9 cellular contexts compared by ENCODE assay signal in genomic region chr4:95693594-95693993, GRCh38.
DNase-seq lines count a peak whose midpoint lies in the region; ATAC-seq, FAIRE-seq and TF ChIP-seq lines count a peak whose summit lies in the region.
"Had no signal": no experiment of that assay in that cellular context is flagged by ENCODE, and none has a peak within 500 bp of the region (broad histone marks: within the 10 kb centered on the region; RNA-seq: fewer than 3 reads in every experiment).

No MANE protein-coding gene starts in this region.

- DNase-seq in cardiac muscle cell (ENCODE audit: low read depth in 1 of 2, low spot score in 1 of 2) (peak in 1 of 2 donors; percentile 46), left cardiac atrium (no peak), OCI-M1 (lab: John Stamatoyannopoulos, UW) (peak; percentile 70), erythroblast (lab: John Stamatoyannopoulos, UW) (peak; percentile 0 to 7), NCI-H128 (lab: John Stamatoyannopoulos, UW; ENCODE audit: unreplicated experiment) (no peak), upper lobe of left lung (no peak), GM19239 (ENCODE audit: insufficient read length, low spot score) (no peak)
- DNase-seq: NCI-H1694 treated with DMSO at 0.1 percent for 48 hours had no signal

- H3K4me3 ChIP-seq in cardiac muscle cell (no peak overlapping the region), upper lobe of left lung (no peak overlapping the region)

- FAIRE-seq in GM19239 (lab: Jason Lieb, UNC): no peak

- intact Hi-C loops in left cardiac atrium (cut with DNase I): no loop called here

- H3K27ac ChIP-seq in cardiac muscle cell (no peak overlapping the region), upper lobe of left lung (no peak overlapping the region)

- H3K36me3 ChIP-seq in cardiac muscle cell (no peaks in the 10 kb centered on the region), upper lobe of left lung (no peaks in the 10 kb centered on the region)

- TF ChIP-seq EP300 in upper lobe of left lung (IDR thresholded peaks at IDR 0.05): no peak

- H3K9me3 ChIP-seq in cardiac muscle cell (ENCODE audit: low read depth): no peaks in the 10 kb centered on the region
- H3K9me3 ChIP-seq in upper lobe of left lung: no peaks in the 10 kb centered on the region

- no peaks in the 10 kb centered on the region for H3K27me3 ChIP-seq in cardiac muscle cell
- no peaks in the 10 kb centered on the region for H3K27me3 ChIP-seq in upper lobe of left lung

- TF ChIP-seq POLR2A in erythroblast (IDR thresholded peaks at IDR 0.05; ENCODE audit: low read length) (no peak), upper lobe of left lung (IDR thresholded peaks at IDR 0.05) (no peak)

- ATAC-seq in left cardiac atrium (no peak), GM18502 (IDR thresholded peaks at IDR 0.05; ENCODE audit: poor library complexity, unreplicated experiment) (no peak), upper lobe of left lung (ENCODE audit: low FRiP score in 2 of 2) (no peak)

- TF ChIP-seq CTCF in cardiac muscle cell (IDR thresholded peaks at IDR 0.05; ENCODE audit: low read depth, low read length) (peak; percentile 28), upper lobe of left lung (IDR thresholded peaks at IDR 0.05) (no peak)

- 45 to 63% methylated on average over 2 of the region's 2 CpGs for WGBS in upper lobe of left lung, 2 donors

- no peaks in the 10 kb centered on the region for H3K4me1 ChIP-seq in cardiac muscle cell (ENCODE audit: low read depth)
- H3K4me1 ChIP-seq in upper lobe of left lung: no peaks in the 10 kb centered on the region

Comparison
In these comparisons a context has a peak if more than half of its experiments do, and no peak if none do; other contexts are left out.
1. DNase-seq: peak in OCI-M1 (single experiment) and erythroblast (2 of 2); none in left cardiac atrium (single experiment), NCI-H128 (single experiment), upper lobe of left lung (0 of 2) and GM19239 (single experiment).